23 cellular contexts compared by ENCODE assay signal in the genomic region with DNA sequence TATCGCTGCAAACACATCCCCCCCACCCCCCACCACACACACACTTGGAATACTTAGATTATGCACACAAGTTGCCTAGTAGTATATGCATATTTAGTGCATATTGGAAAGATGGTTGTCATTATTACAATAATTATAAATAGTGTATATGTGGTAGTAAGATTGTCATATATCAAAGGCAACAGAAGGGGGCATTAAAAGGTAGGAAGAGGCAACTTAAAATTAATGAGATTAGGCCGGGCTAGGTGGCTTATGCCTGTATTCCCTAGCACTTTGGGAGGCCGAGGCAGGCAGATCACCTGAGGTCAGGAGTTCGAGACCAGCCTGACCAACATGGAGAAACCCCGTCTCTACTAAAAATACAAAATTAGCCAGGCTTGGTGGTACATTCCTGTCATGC. TPM values are rescaled to one million over a fixed set of nuclear protein-coding genes. Genes with fewer than 3 reads are reported as not detected.
"Had no signal": no experiment of that assay in that cellular context is flagged by ENCODE, and none has a peak within 500 bp of the region (broad histone marks: within the 10 kb centered on the region; RNA-seq: fewer than 3 reads in every experiment).

No MANE protein-coding gene starts in this region.

- H3K9me3 ChIP-seq: ascending aorta, prostate gland, right lobe of liver, spleen, thoracic aorta had no signal

- H3K36me3 ChIP-seq: ascending aorta, prostate gland, right lobe of liver, spleen, thoracic aorta had no signal

- DNase-seq: activated CD4-positive, alpha-beta T cell treated with anti-CD3 and anti-CD28 coated beads, Interleukin-2, amount 50 U/mL, for 48 hours; activated CD8-positive, alpha-beta memory T cell treated with anti-CD3 and anti-CD28 coated beads, Interleukin-2, amount 10 ng/mL, durations not matched to agents 7 days and 5 days; activated naive CD4-positive, alpha-beta T cell treated with anti-CD3 and anti-CD28 coated beads for 36 hours; activated naive CD8-positive, alpha-beta T cell treated with anti-CD3 and anti-CD28 coated beads, Interleukin-2, amount 50 U/mL, for 24 hours; activated T-cell treated with anti-CD3 and anti-CD28 coated beads, Interleukin-2, amount 50 U/mL, for 1 hour; islet precursor cell; nephron progenitor cell; occipital lobe; right lobe of liver; stimulated activated CD4-positive, alpha-beta T cell treated with anti-CD3 and anti-CD28 coated beads, Interleukin-1b, Interleukin-23, amount 100 ng/mL, for 48 hours; T-helper 9 cell had no signal

- H3K27ac ChIP-seq: ascending aorta, prostate gland, right lobe of liver, spleen, thoracic aorta had no signal

- H3K27me3 ChIP-seq: ascending aorta, right lobe of liver had no signal

- ATAC-seq: activated CD4-positive, CD25-positive, alpha-beta regulatory T cell treated with anti-CD3 and anti-CD28 coated beads, Interleukin-2, amount 50 U/mL, for 24 hours; activated CD8-positive, alpha-beta memory T cell treated with anti-CD3 and anti-CD28 coated beads, Interleukin-2, amount 10 ng/mL, durations not matched to agents 7 days and 5 days; activated naive CD8-positive, alpha-beta T cell treated with anti-CD3 and anti-CD28 coated beads, Interleukin-2, amount 50 U/mL, for 24 hours; right lobe of liver had no signal

- H3K4me1 ChIP-seq: ascending aorta, prostate gland, right lobe of liver, spleen had no signal

- H3K4me3 ChIP-seq: ascending aorta, lung, prostate gland, right lobe of liver, spleen, thoracic aorta had no signal

RNA-seq across cellular contexts. Expression of a gene that starts 52.1 kb away (rescaled TPM):
- total RNA-seq: activated naive CD4-positive, alpha-beta T cell treated with anti-CD3 and anti-CD28 coated beads for 36 hours; activated T-helper 2 cell treated with anti-CD3 and anti-CD28 coated beads, Interferon-gamma antibody, Interleukin-2, Interleukin-4, amounts not matched to agents 10 μg/mL and 5 μg/mL and 100 μg/mL, durations not matched to agents 14 hours and 24 hours and 36 hours; ascending aorta; bronchial epithelial cell; cerebellum; dermis microvascular lymphatic vessel endothelial cell; epithelial cell of proximal tubule; occipital lobe; right lobe of liver; spleen; ureter had no signal
- polyA plus RNA-seq: spleen had no signal
